In the genomic region with DNA sequence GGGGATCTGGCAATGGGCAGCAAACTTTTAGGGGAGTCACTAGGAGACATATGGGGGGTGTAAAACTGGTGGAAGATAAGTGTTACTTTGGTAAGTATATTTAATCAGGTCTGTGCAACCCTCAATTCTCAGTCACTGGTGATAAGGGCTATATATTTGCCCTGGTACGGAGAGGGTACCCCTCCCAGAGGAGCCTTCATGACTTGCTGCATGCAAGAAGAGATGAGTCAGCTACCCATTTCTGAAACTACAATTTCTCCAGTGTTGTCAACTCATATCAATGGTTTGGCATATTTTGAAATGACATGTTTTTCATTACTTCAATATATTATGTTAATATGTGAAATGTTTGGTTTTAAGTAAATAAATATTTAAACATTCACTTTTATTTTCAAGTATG, we compare ENCODE assay signal across 24 cellular contexts.
"Had no signal": no experiment of that assay in that cellular context is flagged by ENCODE, and none has a peak within 500 bp of the region (broad histone marks: within the 10 kb centered on the region; RNA-seq: fewer than 3 reads in every experiment).

No MANE protein-coding gene starts in this region.

- ATAC-seq: esophagus mucosa; gastrocnemius medialis; heart right ventricle; left lobe of liver; naive thymus-derived CD4-positive, alpha-beta T cell; psoas muscle; right lobe of liver; stimulated activated naive B cell treated with anti-CD40 and anti-IgM and Interleukin-4, amounts not matched to agents 10 μg/mL and 1 μg/mL and 100 μg/mL, for 72 hours; stimulated activated naive CD8-positive, alpha-beta T cell treated with anti-CD3 and anti-CD28 coated beads, Interleukin-15, amount 100 ng/mL, for 72 hours; upper lobe of right lung had no signal

- H3K9me3 ChIP-seq: gastrocnemius medialis, heart right ventricle, psoas muscle, right lobe of liver, spleen, testis, tibial nerve, upper lobe of right lung, vagina had no signal

- H3K4me1 ChIP-seq: parathyroid adenoma, psoas muscle, right lobe of liver, testis, tibial nerve, upper lobe of right lung, vagina had no signal

- H2AFZ ChIP-seq: parathyroid adenoma had no signal

- DNase-seq: effector CD4-positive, alpha-beta T cell; gastrocnemius medialis; heart right ventricle; hypothalamus; islet precursor cell; mammary epithelial cell; naive thymus-derived CD4-positive, alpha-beta T cell; nephron progenitor cell; psoas muscle; retina; right lobe of liver; spleen; stimulated activated CD4-positive, alpha-beta T cell treated with anti-CD3 and anti-CD28 coated beads, Interleukin-15, amount 100 ng/mL, for 24 hours; stimulated activated CD4-positive, alpha-beta T cell treated with anti-CD3 and anti-CD28 coated beads, Interleukin-1b, Interleukin-23, amount 100 ng/mL, for 48 hours; stimulated activated CD4-positive, alpha-beta T cell treated with anti-CD3 and anti-CD28 coated beads, Interleukin-4, amount 100 ng/mL, for 24 hours; stimulated activated naive B cell treated with anti-CD40 and anti-IgM and Interleukin-4, amounts not matched to agents 10 μg/mL and 1 μg/mL and 100 μg/mL, for 72 hours; stimulated activated naive CD8-positive, alpha-beta T cell treated with anti-CD3 and anti-CD28 coated beads, Interleukin-15, amount 100 ng/mL, for 72 hours; testis; upper lobe of right lung had no signal

- H3K9me3 Mint-ChIP-seq: nephron progenitor cell; stimulated activated naive B cell treated with anti-CD40 and anti-IgM and Interleukin-4, amounts not matched to agents 10 μg/mL and 1 μg/mL and 100 μg/mL, for 72 hours; stimulated activated naive CD8-positive, alpha-beta T cell treated with anti-CD3 and anti-CD28 coated beads, Interleukin-15, amount 100 ng/mL, for 72 hours had no signal

- H3K4me1 Mint-ChIP-seq: nephron progenitor cell had no signal

- H3K27me3 ChIP-seq: gastrocnemius medialis, heart right ventricle, right lobe of liver, spleen, testis, tibial nerve, upper lobe of right lung, vagina had no signal

- H3K4me3 ChIP-seq: gastrocnemius medialis, heart right ventricle, psoas muscle, right lobe of liver, spleen, testis, tibial nerve, upper lobe of right lung, vagina had no signal

- H3K27ac Mint-ChIP-seq: nephron progenitor cell; stimulated activated naive B cell treated with anti-CD40 and anti-IgM and Interleukin-4, amounts not matched to agents 10 μg/mL and 1 μg/mL and 100 μg/mL, for 72 hours; stimulated activated naive CD8-positive, alpha-beta T cell treated with anti-CD3 and anti-CD28 coated beads, Interleukin-15, amount 100 ng/mL, for 72 hours had no signal

- H3K27ac ChIP-seq: gastrocnemius medialis, heart right ventricle, parathyroid adenoma, psoas muscle, right lobe of liver, spleen, testis, tibial nerve, upper lobe of right lung, vagina had no signal

- H3K27me3 Mint-ChIP-seq: naive thymus-derived CD4-positive, alpha-beta T cell; stimulated activated naive B cell treated with anti-CD40 and anti-IgM and Interleukin-4, amounts not matched to agents 10 μg/mL and 1 μg/mL and 100 μg/mL, for 72 hours; stimulated activated naive CD8-positive, alpha-beta T cell treated with anti-CD3 and anti-CD28 coated beads, Interleukin-15, amount 100 ng/mL, for 72 hours had no signal

- H3K4me3 Mint-ChIP-seq: naive thymus-derived CD4-positive, alpha-beta T cell; nephron progenitor cell; stimulated activated naive B cell treated with anti-CD40 and anti-IgM and Interleukin-4, amounts not matched to agents 10 μg/mL and 1 μg/mL and 100 μg/mL, for 72 hours; stimulated activated naive CD8-positive, alpha-beta T cell treated with anti-CD3 and anti-CD28 coated beads, Interleukin-15, amount 100 ng/mL, for 72 hours had no signal

- H3K9ac ChIP-seq: parathyroid adenoma had no signal
